ENCODE assay signal across 16 cellular contexts in the genomic region with DNA sequence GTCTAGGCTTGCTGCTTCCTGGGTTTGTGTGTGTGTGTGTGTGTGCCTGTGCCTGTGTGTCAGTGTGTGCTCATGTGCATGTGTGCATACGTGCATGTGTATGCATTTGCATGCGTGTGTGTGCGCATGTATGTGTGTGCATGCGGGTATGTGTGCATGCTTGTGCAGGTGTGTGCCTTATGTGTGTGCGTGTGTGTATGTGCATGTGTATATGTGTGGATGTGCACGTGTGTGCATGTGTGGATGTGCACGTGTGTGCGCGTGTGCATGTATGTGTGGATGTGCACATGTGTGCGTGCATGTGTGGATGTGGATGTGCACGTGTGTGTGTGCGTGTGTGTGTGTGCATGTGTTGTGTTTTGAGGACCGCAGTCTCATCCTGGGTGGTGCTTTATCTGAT. TPM values are rescaled to one million over a fixed set of nuclear protein-coding genes. Genes with fewer than 3 reads are reported as not detected.
DNase-seq lines count a peak whose midpoint lies in the region; ATAC-seq and TF ChIP-seq lines count a peak whose summit lies in the region.
"Had no signal": no experiment of that assay in that cellular context is flagged by ENCODE, and none has a peak within 500 bp of the region (broad histone marks: within the 10 kb centered on the region; RNA-seq: fewer than 3 reads in every experiment).

No MANE protein-coding gene starts in this region.

- peaks cover 54% of the 10 kb centered on the region for H3K36me3 ChIP-seq in IMR-90 (ENCODE audit: control insufficient read depth, insufficient read depth, low read length)
- H3K36me3 ChIP-seq in left lung = peaks cover 0 to 97% of the 10 kb centered on the region in 2 donors
- peaks cover 99% of the 10 kb centered on the region for H3K36me3 ChIP-seq in upper lobe of right lung
- no peaks in the 10 kb centered on the region; the same call in 1 of the 2 replicates for H3K36me3 ChIP-seq in Caco-2 (ENCODE audit: control insufficient read depth, insufficient read depth, low read length)
- peaks cover 56% of the 10 kb centered on the region for H3K36me3 ChIP-seq in SJCRH30

- H3K56ac ChIP-seq in IMR-90 (ENCODE audit: extremely low read depth, insufficient read depth, low read length) = no peak overlapping the region

- H3K4me3 ChIP-seq in IMR-90 (ENCODE audit: insufficient read depth, low read depth, low read length) = no peak overlapping the region
- no peak overlapping the region for H3K4me3 ChIP-seq in left lung
- H3K4me3 ChIP-seq in upper lobe of right lung = no peak overlapping the region
- H3K4me3 ChIP-seq in Caco-2 (ENCODE audit: low read depth, low read length) = no peak overlapping the region
- no peak overlapping the region for H3K4me3 ChIP-seq in SJCRH30

- peaks cover 46% of the 10 kb centered on the region for H3K36me3 Mint-ChIP-seq in activated naive CD8-positive, alpha-beta T cell treated with anti-CD3 and anti-CD28 coated beads, Interleukin-2, amount 10 ng/mL, durations not matched to agents 7 days and 5 days
- H3K36me3 Mint-ChIP-seq in activated naive CD8-positive, alpha-beta T cell treated with anti-CD3 and anti-CD28 coated beads for 36 hours = peaks cover 35% of the 10 kb centered on the region
- peaks cover 36% of the 10 kb centered on the region for H3K36me3 Mint-ChIP-seq in Caco-2 (ENCODE audit: insufficient read depth, unreplicated experiment)

- peaks cover 8% of the 10 kb centered on the region for H3K9me1 ChIP-seq in IMR-90 (ENCODE audit: insufficient read depth, low read length)

- CTCF ChIA-PET in IMR-90 (lab: Yijun Ruan, JAX) (interaction anchor here (1.4 kb wide), 1 partner anchor 10 kb away, joined by 3 read pairs; no protein-coding TSS in a partner anchor), Caco-2 (lab: Charles Lee) (interaction anchor here (0.6 kb wide), 1 partner anchor 543 kb away, joined by 3 read pairs; no protein-coding TSS in a partner anchor)

- H2AK9ac ChIP-seq in IMR-90 (replicated peaks; ENCODE audit: low read depth, low read length, poor library complexity) = peak overlapping the region; percentile 68

- no peak overlapping the region for H4K91ac ChIP-seq in IMR-90 (ENCODE audit: insufficient read depth, low read depth, low read length)

- H3K4me2 ChIP-seq in IMR-90 (ENCODE audit: low read depth, low read length) = no peak overlapping the region

- BruUV-seq in IMR-90 (replicated peaks; lab: Mats Ljungman, UMichigan) = no TSS peak
- BruUV-seq in Caco-2 (replicated peaks; lab: Mats Ljungman, UMichigan) = no TSS peak

- in situ Hi-C loops in IMR-90 (cut with MboI; ENCODE audit: low sequenced_read_pairs) = no loop called here

- no peak overlapping the region for H3K4ac ChIP-seq in IMR-90 (ENCODE audit: low read depth, low read length)

- H2BK120ac ChIP-seq in IMR-90 (ENCODE audit: low read depth, low read length) = no peak overlapping the region

- 96% methylated on average over 4 of the region's 13 CpGs; no CpG with 5 or more reads in 1 of the 2 experiments for whole genome bisulfite sequencing in IMR-90 (ENCODE audit: extremely low coverage in 2 of 2, insufficient read length in 1 of 2), 2 experiments

- intact Hi-C loops in IMR-90 (cut with micrococcal nuclease) (no loop called here), left lung (cut with DNase I) (no loop called here), upper lobe of right lung (cut with DNase I) (no loop called here), Caco-2 (cut with micrococcal nuclease; ENCODE audit: unreplicated experiment) (no loop called here)

- TF ChIP-seq RAD21 in IMR-90 (IDR thresholded peaks at IDR 0.05; ENCODE audit: low read length) = no peak

- H2BK5ac ChIP-seq in IMR-90 (ENCODE audit: low read depth, low read length, poor library complexity, severe bottlenecking) = no peak overlapping the region

- DNase-seq in activated naive CD8-positive, alpha-beta T cell treated with anti-CD3 and anti-CD28 coated beads, Interleukin-2, amount 10 ng/mL, durations not matched to agents 7 days and 5 days = no peak
- no peak for DNase-seq in activated naive CD8-positive, alpha-beta T cell treated with anti-CD3 and anti-CD28 coated beads for 36 hours
- no peak for DNase-seq in IMR-90
- no peak for DNase-seq in left lung
- no peak for DNase-seq in upper lobe of right lung
- no peak for DNase-seq in Caco-2
- DNase-seq in SJCRH30 = no peak
- DNase-seq: CD4-positive, CD25-positive, alpha-beta regulatory T cell; DMS79; H9; Kasumi-1; NCI-H1694 treated with DMSO at 0.1 percent for 48 hours; NCI-H446 treated with DMSO at 0.1 percent for 48 hours; NCI-H526 treated with DMSO at 0.1 percent for 48 hours had no signal

- H4K5ac ChIP-seq in IMR-90 (ENCODE audit: low read depth, low read length) = no peak overlapping the region

- no peak overlapping the region for H2AK5ac ChIP-seq in IMR-90 (ENCODE audit: low read depth, low read length)

- peaks cover 0 to 5% of the 10 kb centered on the region in 2 experiments; a peak in 1 of 4 replicates for H3K79me1 ChIP-seq in IMR-90 (ENCODE audit: low read depth in 1 of 2, low read length in 2 of 2)

- H3K4me1 Mint-ChIP-seq in activated naive CD8-positive, alpha-beta T cell treated with anti-CD3 and anti-CD28 coated beads, Interleukin-2, amount 10 ng/mL, durations not matched to agents 7 days and 5 days = no peaks in the 10 kb centered on the region
- no peaks in the 10 kb centered on the region for H3K4me1 Mint-ChIP-seq in activated naive CD8-positive, alpha-beta T cell treated with anti-CD3 and anti-CD28 coated beads for 36 hours
- no peaks in the 10 kb centered on the region for H3K4me1 Mint-ChIP-seq in Caco-2 (ENCODE audit: low read depth, unreplicated experiment)

- no peak overlapping the region for H2BK15ac ChIP-seq in IMR-90 (ENCODE audit: low read depth, low read length)

- no peaks in the 10 kb centered on the region for H3K27me3 Mint-ChIP-seq in activated naive CD8-positive, alpha-beta T cell treated with anti-CD3 and anti-CD28 coated beads, Interleukin-2, amount 10 ng/mL, durations not matched to agents 7 days and 5 days
- H3K27me3 Mint-ChIP-seq in activated naive CD8-positive, alpha-beta T cell treated with anti-CD3 and anti-CD28 coated beads for 36 hours = no peaks in the 10 kb centered on the region
- H3K27me3 Mint-ChIP-seq in Caco-2 (ENCODE audit: insufficient read depth, unreplicated experiment) = no peaks in the 10 kb centered on the region
- H3K27me3 Mint-ChIP-seq: CD4-positive, CD25-positive, alpha-beta regulatory T cell had no signal

- H3K4me3 Mint-ChIP-seq in activated naive CD8-positive, alpha-beta T cell treated with anti-CD3 and anti-CD28 coated beads, Interleukin-2, amount 10 ng/mL, durations not matched to agents 7 days and 5 days = no peak overlapping the region
- H3K4me3 Mint-ChIP-seq in activated naive CD8-positive, alpha-beta T cell treated with anti-CD3 and anti-CD28 coated beads for 36 hours = no peak overlapping the region
- no peak overlapping the region for H3K4me3 Mint-ChIP-seq in Caco-2 (ENCODE audit: unreplicated experiment)
- H3K4me3 Mint-ChIP-seq: CD4-positive, CD25-positive, alpha-beta regulatory T cell; H9 had no signal

- H4K20me1 ChIP-seq in IMR-90 (ENCODE audit: insufficient read depth, low read length) = no peaks in the 10 kb centered on the region

- H3K27ac Mint-ChIP-seq in activated naive CD8-positive, alpha-beta T cell treated with anti-CD3 and anti-CD28 coated beads, Interleukin-2, amount 10 ng/mL, durations not matched to agents 7 days and 5 days = peak overlapping the region; percentile 18
- H3K27ac Mint-ChIP-seq in activated naive CD8-positive, alpha-beta T cell treated with anti-CD3 and anti-CD28 coated beads for 36 hours = no peak overlapping the region
- H3K27ac Mint-ChIP-seq in Caco-2 (ENCODE audit: unreplicated experiment) = no peak overlapping the region
- H3K27ac Mint-ChIP-seq: CD4-positive, CD25-positive, alpha-beta regulatory T cell; H9 had no signal

- no peak for ATAC-seq in activated naive CD8-positive, alpha-beta T cell treated with anti-CD3 and anti-CD28 coated beads, Interleukin-2, amount 10 ng/mL, durations not matched to agents 7 days and 5 days (ENCODE audit: low read depth)
- no peak for ATAC-seq in IMR-90 (ENCODE audit: low read depth)
- ATAC-seq in left lung = peak; percentile 9
- peak; percentile 12 for ATAC-seq in upper lobe of right lung
- ATAC-seq in HG02981 (IDR thresholded peaks at IDR 0.05; ENCODE audit: unreplicated experiment) = no peak
- ATAC-seq: Right ventricle myocardium inferior had no signal

- H3K18ac ChIP-seq in IMR-90 (ENCODE audit: low read depth, low read length) = no peak overlapping the region

- H2BK20ac ChIP-seq in IMR-90 (ENCODE audit: low read depth, low read length) = no peak overlapping the region

- H3K9ac ChIP-seq in IMR-90 (ENCODE audit: low read depth, low read length) = no peak overlapping the region

- no peak overlapping the region for H3K23ac ChIP-seq in IMR-90 (ENCODE audit: low read depth, low read length)

- dilution Hi-C loops in IMR-90 (cut with HindIII; ENCODE audit: low sequenced_read_pairs, unreplicated experiment) = no loop called here

- TF ChIP-seq POLR2A in IMR-90 (IDR thresholded peaks at IDR 0.05; ENCODE audit: low read depth, low read length) = no peak

- H3K27ac ChIP-seq in IMR-90 (ENCODE audit: insufficient read depth, low read length) (no peak overlapping the region), left lung (no peak overlapping the region), upper lobe of right lung (no peak overlapping the region), SJCRH30 (no peak overlapping the region)

- no peak overlapping the region for H4K8ac ChIP-seq in IMR-90 (ENCODE audit: low read depth in 2 of 2, low read length in 2 of 2)

- H3K14ac ChIP-seq in IMR-90 (replicated peaks; ENCODE audit: low read depth, low read length) = no peak overlapping the region

- H3K9me3 ChIP-seq in IMR-90 (ENCODE audit: control insufficient read depth, insufficient read depth, low read length) = no peaks in the 10 kb centered on the region
- H3K9me3 ChIP-seq in left lung = no peaks in the 10 kb centered on the region
- no peaks in the 10 kb centered on the region for H3K9me3 ChIP-seq in upper lobe of right lung
- no peaks in the 10 kb centered on the region for H3K9me3 ChIP-seq in Caco-2
- H3K9me3 ChIP-seq in SJCRH30 (replicated peaks) = no peaks in the 10 kb centered on the region

- TF ChIP-seq CTCF in IMR-90 (conservative IDR thresholded peaks at IDR 0.05; ENCODE audit: low read depth, low read length) (no peak), left lung (IDR thresholded peaks at IDR 0.05) (no peak), upper lobe of right lung (IDR thresholded peaks at IDR 0.05) (no peak), Caco-2 (IDR thresholded peaks at IDR 0.05; ENCODE audit: insufficient read depth in 1 of 2, low read depth in 1 of 2, low read length in 1 of 2, severe bottlenecking in 1 of 2, unreplicated experiment in 1 of 2) (no peak)

- no peaks in the 10 kb centered on the region for H3K9me3 Mint-ChIP-seq in activated naive CD8-positive, alpha-beta T cell treated with anti-CD3 and anti-CD28 coated beads, Interleukin-2, amount 10 ng/mL, durations not matched to agents 7 days and 5 days
- no peaks in the 10 kb centered on the region for H3K9me3 Mint-ChIP-seq in activated naive CD8-positive, alpha-beta T cell treated with anti-CD3 and anti-CD28 coated beads for 36 hours
- H3K9me3 Mint-ChIP-seq in Caco-2 (ENCODE audit: unreplicated experiment) = no peaks in the 10 kb centered on the region
- H3K9me3 Mint-ChIP-seq: CD4-positive, CD25-positive, alpha-beta regulatory T cell; H9 had no signal

- no peaks in the 10 kb centered on the region for H3K4me1 ChIP-seq in IMR-90 (ENCODE audit: control insufficient read depth, insufficient read depth, low read length)
- H3K4me1 ChIP-seq in left lung = no peaks in the 10 kb centered on the region
- no peaks in the 10 kb centered on the region for H3K4me1 ChIP-seq in upper lobe of right lung
- H3K4me1 ChIP-seq in Caco-2 = no peaks in the 10 kb centered on the region
- no peaks in the 10 kb centered on the region for H3K4me1 ChIP-seq in SJCRH30

- POLR2A ChIA-PET in activated naive CD8-positive, alpha-beta T cell treated with anti-CD3 and anti-CD28 coated beads, Interleukin-2, amount 10 ng/mL, durations not matched to agents 7 days and 5 days (lab: Charles Lee) = no interaction called here
- POLR2A ChIA-PET in IMR-90 (lab: Charles Lee; ENCODE audit: unreplicated experiment) = no interaction called here
- POLR2A ChIA-PET in Caco-2 (lab: Charles Lee) = no interaction called here

- H3K27me3 ChIP-seq in IMR-90 (ENCODE audit: control insufficient read depth, insufficient read depth, low read length) = no peaks in the 10 kb centered on the region
- H3K27me3 ChIP-seq in left lung = no peaks in the 10 kb centered on the region
- no peaks in the 10 kb centered on the region for H3K27me3 ChIP-seq in upper lobe of right lung
- H3K27me3 ChIP-seq in Caco-2 (replicated peaks; ENCODE audit: control insufficient read depth, insufficient read depth, low read length) = no peaks in the 10 kb centered on the region
- no peaks in the 10 kb centered on the region for H3K27me3 ChIP-seq in SJCRH30

- H2AFZ ChIP-seq in IMR-90 (replicated peaks; ENCODE audit: low read length, poor library complexity) = no peak overlapping the region

RNA-seq across cellular contexts. Expression of a gene that starts 42.8 kb away (rescaled TPM):
- total RNA-seq in activated naive CD8-positive, alpha-beta T cell treated with anti-CD3 and anti-CD28 coated beads, Interleukin-2, amount 10 ng/mL, durations not matched to agents 7 days and 5 days = 10 to 100 TPM; 70.9 to 71.7 TPM
- total RNA-seq in activated naive CD8-positive, alpha-beta T cell treated with anti-CD3 and anti-CD28 coated beads for 36 hours = 10 to 100 TPM; 24.1 to 25.2 TPM
- total RNA-seq in IMR-90 (2012; rRNA removed) (21.3 and 21.7 TPM in 2 replicates), left lung (10 to 100 TPM; 33.1 to 47.2 TPM), upper lobe of right lung (62.9 TPM), Caco-2 (2022) (12.5 and 14.2 TPM in 2 replicates)
- 24.4 and 25.1 TPM in 2 replicates for polyA plus RNA-seq in IMR-90 (2012; rRNA removed)
- 10.6 and 12.6 TPM in 2 replicates for polyA plus RNA-seq in IMR-90 (2012; cell fraction: cytosol; rRNA removed)
- 32.0 and 74.8 TPM in 2 replicates for polyA plus RNA-seq in IMR-90 (2012; cell fraction: nucleus; rRNA removed; ENCODE audit: low replicate concordance)
- total RNA-seq in SJCRH30 (2014; rRNA removed; shearing (Covaris generic)) = 31.0 and 37.0 TPM in 2 replicates

Comparison
In these comparisons a context has a peak if more than half of its experiments do, and no peak if none do; other contexts are left out.
1. ATAC-seq: peak in left lung (single experiment) and upper lobe of right lung (single experiment); none in activated naive CD8-positive, alpha-beta T cell treated with anti-CD3 and anti-CD28 coated beads, Interleukin-2, amount 10 ng/mL, durations not matched to agents 7 days and 5 days (single experiment), IMR-90 (single experiment) and HG02981 (single experiment).